1 cellular context compared by ENCODE assay signal in the genomic region with DNA sequence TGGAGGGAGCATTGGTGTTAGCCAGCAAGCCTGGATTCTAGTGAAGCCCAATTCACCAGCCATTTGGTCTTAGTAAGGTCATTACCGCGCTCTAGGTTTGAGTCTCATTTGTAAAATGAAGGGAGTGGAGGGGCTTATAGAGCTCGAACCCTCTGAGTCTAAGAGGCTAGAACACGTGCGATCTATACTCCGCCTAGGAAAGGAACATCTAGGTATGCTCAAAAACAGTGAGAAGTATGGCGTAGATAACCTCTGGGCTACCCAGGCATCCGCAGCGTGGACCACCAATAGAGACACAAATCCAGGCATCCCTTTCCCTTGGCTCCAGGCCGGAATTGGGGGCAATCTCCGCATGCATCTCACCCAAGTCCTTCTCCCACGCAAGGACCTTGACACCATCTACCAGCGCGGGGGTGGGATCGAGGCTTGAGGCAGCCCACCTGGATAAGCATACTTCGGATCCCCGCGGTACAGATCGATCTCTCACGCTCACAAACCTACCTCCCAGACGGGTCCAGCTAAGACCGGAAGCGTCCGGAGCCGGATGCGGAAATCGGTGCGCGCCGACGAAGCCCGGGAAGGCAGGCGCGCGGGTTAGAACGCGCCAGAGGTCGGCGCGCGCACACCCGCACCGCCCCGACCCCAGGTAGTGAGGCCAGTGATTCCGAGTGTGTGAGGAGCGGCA.
TF ChIP-seq lines count a peak whose summit lies in the region.

TSS of gene METTL25B (plus strand) at position 556 of the 685 bp plus-strand sequence. CDS start 636 bp downstream, outside the sequence.

TF ChIP-seq in HepG2, 621 proteins besides CTCF, POLR2A, EP300 and RAD21 (continued from another document and continues in another):
- TF ChIP-seq GLMP (CRISPR knock-in tag; IDR thresholded peaks at IDR 0.05; ENCODE audit: borderline replicate concordance), result no peak
- TF ChIP-seq, protein P1, sequence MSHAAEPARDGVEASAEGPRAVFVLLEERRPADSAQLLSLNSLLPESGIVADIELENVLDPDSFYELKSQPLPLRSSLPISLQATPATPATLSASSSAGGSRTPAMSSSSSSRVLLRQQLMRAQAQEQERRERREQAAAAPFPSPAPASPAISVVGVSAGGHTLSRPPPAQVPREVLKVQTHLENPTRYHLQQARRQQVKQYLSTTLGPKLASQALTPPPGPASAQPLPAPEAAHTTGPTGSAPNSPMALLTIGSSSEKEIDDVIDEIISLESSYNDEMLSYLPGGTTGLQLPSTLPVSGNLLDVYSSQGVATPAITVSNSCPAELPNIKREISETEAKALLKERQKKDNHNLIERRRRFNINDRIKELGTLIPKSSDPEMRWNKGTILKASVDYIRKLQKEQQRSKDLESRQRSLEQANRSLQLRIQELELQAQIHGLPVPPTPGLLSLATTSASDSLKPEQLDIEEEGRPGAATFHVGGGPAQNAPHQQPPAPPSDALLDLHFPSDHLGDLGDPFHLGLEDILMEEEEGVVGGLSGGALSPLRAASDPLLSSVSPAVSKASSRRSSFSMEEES (CRISPR knock-in tag; IDR thresholded peaks at IDR 0.05), result no peak
- 0 out of 4 replicates have a peak, but pooled peaks of 1 of the 2 experiments have one; percentile 19 for TF ChIP-seq KLF16 (CRISPR knock-in tag; IDR thresholded peaks at IDR 0.05)
- TF ChIP-seq HIVEP1 (CRISPR knock-in tag; IDR thresholded peaks at IDR 0.05), result 0 out of 2 replicates have a peak, but pooled peaks have one; percentile 3
- 0 out of 3 replicates have a peak, but pooled peaks have one; percentile 69 for TF ChIP-seq MXI1 (IDR thresholded peaks at IDR 0.05; ENCODE audit: borderline replicate concordance, low read depth, low read length)
- TF ChIP-seq ZNF564 (CRISPR knock-in tag; IDR thresholded peaks at IDR 0.05), result no peak
- TF ChIP-seq NRL (CRISPR knock-in tag; IDR thresholded peaks at IDR 0.05; ENCODE audit: borderline replicate concordance), result no peak
- no peak for TF ChIP-seq PHB2 (IDR thresholded peaks at IDR 0.05; ENCODE audit: partially characterized antibody)
- TF ChIP-seq ADNP (CRISPR knock-in tag; IDR thresholded peaks at IDR 0.05), result no peak
- TF ChIP-seq TBX2 (CRISPR knock-in tag; IDR thresholded peaks at IDR 0.05; ENCODE audit: borderline replicate concordance), result peak; percentile 17; the same call in 1 of the 2 replicates
- no peak for TF ChIP-seq TCF7L2 (IDR thresholded peaks at IDR 0.05; ENCODE audit: low read depth, low read length)
- TF ChIP-seq GZF1 (CRISPR knock-in tag; IDR thresholded peaks at IDR 0.05), result 0 out of 2 replicates have a peak, but pooled peaks have one; percentile 20
- peak; percentile 58; the same call in 1 of the 2 replicates for TF ChIP-seq ETV5 (CRISPR knock-in tag; IDR thresholded peaks at IDR 0.05; ENCODE audit: borderline replicate concordance)
- TF ChIP-seq SP2 (CRISPR knock-in tag; IDR thresholded peaks at IDR 0.05), result no peak
- no peak for TF ChIP-seq ESRRA (CRISPR knock-in tag; IDR thresholded peaks at IDR 0.05; ENCODE audit: low read depth)
- no peak; the same call in 1 of the 2 replicates for TF ChIP-seq HBP1 (CRISPR knock-in tag; IDR thresholded peaks at IDR 0.05; ENCODE audit: low read depth)
- no peak for TF ChIP-seq XBP1 (CRISPR knock-in tag; IDR thresholded peaks at IDR 0.05)
- TF ChIP-seq SP1 (IDR thresholded peaks at IDR 0.05), result no peak
- no peak for TF ChIP-seq SP1 (CRISPR knock-in tag; IDR thresholded peaks at IDR 0.05)
- no peak for TF ChIP-seq ZNF672 (CRISPR knock-in tag; IDR thresholded peaks at IDR 0.05)
- peak; percentile 77 for TF ChIP-seq ONECUT2 (CRISPR knock-in tag; IDR thresholded peaks at IDR 0.05)
- TF ChIP-seq, protein P2, sequence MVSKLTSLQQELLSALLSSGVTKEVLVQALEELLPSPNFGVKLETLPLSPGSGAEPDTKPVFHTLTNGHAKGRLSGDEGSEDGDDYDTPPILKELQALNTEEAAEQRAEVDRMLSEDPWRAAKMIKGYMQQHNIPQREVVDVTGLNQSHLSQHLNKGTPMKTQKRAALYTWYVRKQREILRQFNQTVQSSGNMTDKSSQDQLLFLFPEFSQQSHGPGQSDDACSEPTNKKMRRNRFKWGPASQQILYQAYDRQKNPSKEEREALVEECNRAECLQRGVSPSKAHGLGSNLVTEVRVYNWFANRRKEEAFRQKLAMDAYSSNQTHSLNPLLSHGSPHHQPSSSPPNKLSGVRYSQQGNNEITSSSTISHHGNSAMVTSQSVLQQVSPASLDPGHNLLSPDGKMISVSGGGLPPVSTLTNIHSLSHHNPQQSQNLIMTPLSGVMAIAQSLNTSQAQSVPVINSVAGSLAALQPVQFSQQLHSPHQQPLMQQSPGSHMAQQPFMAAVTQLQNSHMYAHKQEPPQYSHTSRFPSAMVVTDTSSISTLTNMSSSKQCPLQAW (CRISPR knock-in tag; IDR thresholded peaks at IDR 0.05), result 0 out of 2 replicates have a peak, but pooled peaks have one; percentile 6
- TF ChIP-seq ZBTB20 (CRISPR knock-in tag; IDR thresholded peaks at IDR 0.05; ENCODE audit: borderline replicate concordance, low read depth), result 0 out of 2 replicates have a peak, but pooled peaks have one; percentile 16
- no peak for TF ChIP-seq ATF7 (IDR thresholded peaks at IDR 0.05)
- no peak for TF ChIP-seq ATF7 (CRISPR knock-in tag; IDR thresholded peaks at IDR 0.05)
- no peak for TF ChIP-seq MNT (IDR thresholded peaks at IDR 0.05)
- no peak for TF ChIP-seq ZBTB10 (CRISPR knock-in tag; IDR thresholded peaks at IDR 0.05; ENCODE audit: borderline replicate concordance)
- TF ChIP-seq ZSCAN22 (CRISPR knock-in tag; IDR thresholded peaks at IDR 0.05), result no peak
- TF ChIP-seq, protein P3, sequence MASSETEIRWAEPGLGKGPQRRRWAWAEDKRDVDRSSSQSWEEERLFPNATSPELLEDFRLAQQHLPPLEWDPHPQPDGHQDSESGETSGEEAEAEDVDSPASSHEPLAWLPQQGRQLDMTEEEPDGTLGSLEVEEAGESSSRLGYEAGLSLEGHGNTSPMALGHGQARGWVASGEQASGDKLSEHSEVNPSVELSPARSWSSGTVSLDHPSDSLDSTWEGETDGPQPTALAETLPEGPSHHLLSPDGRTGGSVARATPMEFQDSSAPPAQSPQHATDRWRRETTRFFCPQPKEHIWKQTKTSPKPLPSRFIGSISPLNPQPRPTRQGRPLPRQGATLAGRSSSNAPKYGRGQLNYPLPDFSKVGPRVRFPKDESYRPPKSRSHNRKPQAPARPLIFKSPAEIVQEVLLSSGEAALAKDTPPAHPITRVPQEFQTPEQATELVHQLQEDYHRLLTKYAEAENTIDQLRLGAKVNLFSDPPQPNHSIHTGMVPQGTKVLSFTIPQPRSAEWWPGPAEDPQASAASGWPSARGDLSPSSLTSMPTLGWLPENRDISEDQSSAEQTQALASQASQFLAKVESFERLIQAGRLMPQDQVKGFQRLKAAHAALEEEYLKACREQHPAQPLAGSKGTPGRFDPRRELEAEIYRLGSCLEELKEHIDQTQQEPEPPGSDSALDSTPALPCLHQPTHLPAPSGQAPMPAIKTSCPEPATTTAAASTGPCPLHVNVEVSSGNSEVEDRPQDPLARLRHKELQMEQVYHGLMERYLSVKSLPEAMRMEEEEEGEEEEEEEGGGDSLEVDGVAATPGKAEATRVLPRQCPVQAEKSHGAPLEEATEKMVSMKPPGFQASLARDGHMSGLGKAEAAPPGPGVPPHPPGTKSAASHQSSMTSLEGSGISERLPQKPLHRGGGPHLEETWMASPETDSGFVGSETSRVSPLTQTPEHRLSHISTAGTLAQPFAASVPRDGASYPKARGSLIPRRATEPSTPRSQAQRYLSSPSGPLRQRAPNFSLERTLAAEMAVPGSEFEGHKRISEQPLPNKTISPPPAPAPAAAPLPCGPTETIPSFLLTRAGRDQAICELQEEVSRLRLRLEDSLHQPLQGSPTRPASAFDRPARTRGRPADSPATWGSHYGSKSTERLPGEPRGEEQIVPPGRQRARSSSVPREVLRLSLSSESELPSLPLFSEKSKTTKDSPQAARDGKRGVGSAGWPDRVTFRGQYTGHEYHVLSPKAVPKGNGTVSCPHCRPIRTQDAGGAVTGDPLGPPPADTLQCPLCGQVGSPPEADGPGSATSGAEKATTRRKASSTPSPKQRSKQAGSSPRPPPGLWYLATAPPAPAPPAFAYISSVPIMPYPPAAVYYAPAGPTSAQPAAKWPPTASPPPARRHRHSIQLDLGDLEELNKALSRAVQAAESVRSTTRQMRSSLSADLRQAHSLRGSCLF (CRISPR knock-in tag; IDR thresholded peaks at IDR 0.05; ENCODE audit: borderline replicate concordance), result no peak
- no peak for TF ChIP-seq SRSF9 (IDR thresholded peaks at IDR 0.05; ENCODE audit: borderline replicate concordance, insufficient read depth, low read depth, low read length, poor library complexity, severe bottlenecking)
- TF ChIP-seq THAP11 (CRISPR knock-in tag; IDR thresholded peaks at IDR 0.05), result peak; percentile 89
- TF ChIP-seq ISL2 (CRISPR knock-in tag; IDR thresholded peaks at IDR 0.05), result no peak; the same call in 1 of the 2 replicates
- no peak for TF ChIP-seq ZFP82 (CRISPR knock-in tag; IDR thresholded peaks at IDR 0.05; ENCODE audit: borderline replicate concordance)
- peak; percentile 28 for TF ChIP-seq ZNF143 (CRISPR knock-in tag; IDR thresholded peaks at IDR 0.05)
- TF ChIP-seq RXRA (CRISPR knock-in tag; IDR thresholded peaks at IDR 0.05), result peak; percentile 22; the same call in 1 of the 2 replicates
- peak; percentile 73; the same call in 1 of the 2 replicates for TF ChIP-seq TFDP1 (CRISPR knock-in tag; IDR thresholded peaks at IDR 0.05; ENCODE audit: borderline replicate concordance)
- TF ChIP-seq IRF2 (CRISPR knock-in tag; IDR thresholded peaks at IDR 0.05), result 0 out of 2 replicates have a peak, but pooled peaks have one; percentile 22
- no peak for TF ChIP-seq SP5 (CRISPR knock-in tag; IDR thresholded peaks at IDR 0.05; ENCODE audit: borderline replicate concordance, low read depth)
- no peak for TF ChIP-seq ZNF558 (CRISPR knock-in tag; IDR thresholded peaks at IDR 0.05; ENCODE audit: borderline replicate concordance)
- no peak for TF ChIP-seq PCBP1 (IDR thresholded peaks at IDR 0.05; ENCODE audit: borderline replicate concordance, low read depth, low read length)
- TF ChIP-seq, protein P4, sequence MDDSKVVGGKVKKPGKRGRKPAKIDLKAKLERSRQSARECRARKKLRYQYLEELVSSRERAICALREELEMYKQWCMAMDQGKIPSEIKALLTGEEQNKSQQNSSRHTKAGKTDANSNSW (CRISPR knock-in tag; IDR thresholded peaks at IDR 0.05; ENCODE audit: borderline replicate concordance), result no peak
- no peak for TF ChIP-seq HNRNPK (IDR thresholded peaks at IDR 0.05; ENCODE audit: low read depth, low read length, poor library complexity, severe bottlenecking)
- TF ChIP-seq ATF1 (CRISPR knock-in tag; IDR thresholded peaks at IDR 0.05), result no peak
